Comparison of ENCODE assay signal across 7 cellular contexts in genomic region chrY:3213183-3213582, GRCh38.
DNase-seq lines count a peak whose midpoint lies in the region; ATAC-seq, FAIRE-seq and TF ChIP-seq lines count a peak whose summit lies in the region.
"Not testable (repeated sequence)": the region's sequence is repeated elsewhere in the genome, so short reads cannot be mapped to it uniquely, and the experiment has no call there.

No MANE protein-coding gene starts in this region.

- H3K4ac ChIP-seq in H1 (replicated peaks; ENCODE audit: insufficient read length, low read depth, low read length): not testable (repeated sequence)

- peak; percentile 36 for FAIRE-seq in H1 (lab: Jason Lieb, UNC)

- TF ChIP-seq EP300 in H1 (IDR thresholded peaks at IDR 0.05; ENCODE audit: borderline replicate concordance in 1 of 2, low read depth in 2 of 2, low read length in 2 of 2): not testable (repeated sequence)

- not testable (repeated sequence) for TF ChIP-seq POLR2A in H1 (IDR thresholded peaks at IDR 0.05; ENCODE audit: control extremely low read depth in 1 of 2, low read depth in 2 of 2, low read length in 2 of 2)

- not testable (repeated sequence) for H4K20me1 ChIP-seq in H1 (replicated peaks in 1 of 2; ENCODE audit: control insufficient read depth in 1 of 2, insufficient read depth in 2 of 2, low read length in 2 of 2)

- not testable (repeated sequence) for H3K79me1 ChIP-seq in H1 (ENCODE audit: low read depth, low read length)

- H3K14ac ChIP-seq in H1 (ENCODE audit: insufficient read length): not testable (repeated sequence)

- H3K23me2 ChIP-seq in H1 (ENCODE audit: low read depth, low read length): not testable (repeated sequence)

- not testable (repeated sequence) for H3K9me3 ChIP-seq in KOPT-K1 (ENCODE audit: insufficient read depth, low read length, poor library complexity, severe bottlenecking); H1 (ENCODE audit: insufficient read depth in 2 of 2, low read depth in 1 of 2, low read length in 1 of 2)

- ATAC-seq in GM18498 (IDR thresholded peaks at IDR 0.05; ENCODE audit: unreplicated experiment) (peak; percentile 79), GM21423 (IDR thresholded peaks at IDR 0.05; ENCODE audit: unreplicated experiment) (peak; percentile 83), HG02642 (IDR thresholded peaks at IDR 0.05; ENCODE audit: poor library complexity, unreplicated experiment) (peak; percentile 65), HG03175 (IDR thresholded peaks at IDR 0.05; ENCODE audit: unreplicated experiment) (peak; percentile 79), HG03460 (IDR thresholded peaks at IDR 0.05; ENCODE audit: unreplicated experiment) (peak; percentile 81)

- H2BK15ac ChIP-seq in H1 (ENCODE audit: low read length): not testable (repeated sequence)

- H3K4me2 ChIP-seq in H1 (ENCODE audit: insufficient read depth in 1 of 2, low read depth in 2 of 2, low read length in 2 of 2): not testable (repeated sequence)

- H2AK5ac ChIP-seq in H1 (ENCODE audit: low read depth, low read length): not testable (repeated sequence)

- peak overlapping the region; percentile 42 for H3K27ac ChIP-seq in KOPT-K1 (ENCODE audit: low read depth, low read length, poor library complexity, severe bottlenecking)
- not testable (repeated sequence) for H3K27ac ChIP-seq in H1 (ENCODE audit: low read depth, low read length)

- not testable (repeated sequence) for H4K5ac ChIP-seq in H1 (ENCODE audit: insufficient read length, low read depth, low read length)

- not testable (repeated sequence) for H3K36me3 ChIP-seq in KOPT-K1 (ENCODE audit: insufficient read depth, low read length); H1 (ENCODE audit: control insufficient read depth in 2 of 4, insufficient read depth in 4 of 4, low read length in 3 of 4)

- not testable (repeated sequence) for H3K79me2 ChIP-seq in H1 (ENCODE audit: control insufficient read depth in 1 of 2, insufficient read depth in 2 of 2, low read length in 2 of 2)

- not testable (repeated sequence) for H3K4me3 ChIP-seq in H1 (ENCODE audit: extremely low read depth in 1 of 4, insufficient read depth in 2 of 4, low read depth in 3 of 4, low read length in 4 of 4)

- H3K23ac ChIP-seq in H1 (ENCODE audit: insufficient read length): not testable (repeated sequence)

- not testable (repeated sequence) for H2AFZ ChIP-seq in H1 (ENCODE audit: low read length)

- H3K9ac ChIP-seq in H1 (replicated peaks in 1 of 4; ENCODE audit: extremely low read depth in 1 of 4, low read depth in 3 of 4, low read length in 3 of 4): not testable (repeated sequence)

- H3K27me3 ChIP-seq in H1 (replicated peaks in 1 of 4; ENCODE audit: control insufficient read depth in 3 of 4, extremely low read depth in 1 of 4, insufficient read depth in 3 of 4, low read length in 3 of 4): not testable (repeated sequence)

- POLR2A ChIA-PET in H1 (lab: Charles Lee; ENCODE audit: partially characterized antibody): not testable (repeated sequence)

- TF ChIP-seq CTCF in H1 (IDR thresholded peaks at IDR 0.05; ENCODE audit: control extremely low read depth in 1 of 3, insufficient read depth in 1 of 3, low read depth in 1 of 3, low read length in 3 of 3): not testable (repeated sequence)

- H2BK20ac ChIP-seq in H1 (ENCODE audit: low read length): not testable (repeated sequence)

- not testable (repeated sequence) for H2BK5ac ChIP-seq in H1 (ENCODE audit: low read depth, low read length)

- H2BK12ac ChIP-seq in H1 (ENCODE audit: low read depth, low read length): not testable (repeated sequence)

- not testable (repeated sequence) for TF ChIP-seq RAD21 in H1 (IDR thresholded peaks at IDR 0.05 in 1 of 2, conservative IDR thresholded peaks at IDR 0.05 in 1 of 2; ENCODE audit: low read depth in 2 of 2, low read length in 2 of 2)

- not testable (repeated sequence) for H4K91ac ChIP-seq in H1 (replicated peaks; ENCODE audit: insufficient read length, low read length)

- WGBS in H1 (ENCODE audit: extremely low coverage in 1 of 2, insufficient coverage in 1 of 2, insufficient read length in 1 of 2, insufficient replicate concordance in 2 of 2, low coverage in 1 of 2, low lambda C conversion rate in 2 of 2, missing lambda C conversion rate in 1 of 2), 2 experiments: 88% methylated on average over 1 of the region's 1 CpG; no CpG with 5 or more reads in 1 of the 2 experiments

- not testable (repeated sequence) for H2BK120ac ChIP-seq in H1 (replicated peaks; ENCODE audit: low read depth, low read length)

- DNase-seq in H1 (ENCODE audit: low read depth in 1 of 2, low spot score in 2 of 2): not testable (repeated sequence)

- not testable (repeated sequence) for H3K18ac ChIP-seq in H1 (ENCODE audit: extremely low read depth, low read length)

- CTCF ChIA-PET in H1 (lab: Charles Lee; ENCODE audit: partially characterized antibody): not testable (repeated sequence)

- H3K56ac ChIP-seq in H1 (replicated peaks; ENCODE audit: insufficient read length, low read depth, low read length): not testable (repeated sequence)

- H3K4me1 ChIP-seq in H1 (replicated peaks in 1 of 4; ENCODE audit: control insufficient read depth in 3 of 4, insufficient read depth in 4 of 4, low read length in 3 of 4): not testable (repeated sequence)

- not testable (repeated sequence) for H4K8ac ChIP-seq in H1 (ENCODE audit: extremely low read depth, insufficient read depth, low read length)
